Comparison of ENCODE assay signal across 8 cellular contexts in genomic region chr10:91389636-91390512, GRCh38. TPM values are rescaled to one million over a fixed set of nuclear protein-coding genes. Genes with fewer than 3 reads are reported as not detected.
DNase-seq lines count a peak whose midpoint lies in the region; ATAC-seq lines count a peak whose summit lies in the region.

No MANE protein-coding gene starts in this region.

- no peak overlapping the region for H3K9ac ChIP-seq in adipocyte (ENCODE audit: low read length)

- H3K4me3 ChIP-seq in adipocyte (ENCODE audit: low read length) = no peak overlapping the region

- intact Hi-C loops in left ventricle myocardium superior (cut with micrococcal nuclease) = no loop called here

- H3K27me3 ChIP-seq in adipocyte (replicated peaks; ENCODE audit: control insufficient read depth, insufficient read depth, low read length) = no peaks in the 10 kb centered on the region

- H3K4me1 ChIP-seq in adipocyte (ENCODE audit: control insufficient read depth, insufficient read depth, low read length) = no peaks in the 10 kb centered on the region

- ATAC-seq in GM18873 (IDR thresholded peaks at IDR 0.05; ENCODE audit: low FRiP score, unreplicated experiment) (peak; percentile 63), HG03064 (IDR thresholded peaks at IDR 0.05; ENCODE audit: low read depth, unreplicated experiment) (peak; percentile 98), left ventricle myocardium superior (peak; percentile 78)

- no peaks in the 10 kb centered on the region for H3K36me3 ChIP-seq in adipocyte (ENCODE audit: control insufficient read depth, insufficient read depth, low read length, severe bottlenecking)

- H3K9me3 ChIP-seq in adipocyte (ENCODE audit: control insufficient read depth, low read length) = no peaks in the 10 kb centered on the region

- DNase-seq in COR-L47 (lab: John Stamatoyannopoulos, UW) (peak; percentile 29), NCI-H2171 (lab: John Stamatoyannopoulos, UW) (peak; percentile 52), adipocyte (ENCODE audit: low read depth) (peak; percentile 93), left ventricle myocardium superior (no peak), smooth muscle cell of the brain vasculature (ENCODE audit: low read depth, low spot score) (peak; percentile 39)
- no peak for DNase-seq in activated CD4-positive, alpha-beta T cell treated with anti-CD3 and anti-CD28 coated beads for 1 hour

RNA-seq across cellular contexts. Expression of gene HECTD2, which starts 20.3 kb away (rescaled TPM):
- 3.0 TPM for total RNA-seq in left ventricle myocardium superior

Comparison
In these comparisons a context has a peak if more than half of its experiments do, and no peak if none do; other contexts are left out.
1. DNase-seq: peak in COR-L47 (single experiment), NCI-H2171 (single experiment), adipocyte (single experiment) and smooth muscle cell of the brain vasculature (single experiment); none in left ventricle myocardium superior (single experiment) and activated CD4-positive, alpha-beta T cell treated with anti-CD3 and anti-CD28 coated beads for 1 hour (single experiment).
2. Peak in every context shown above with its lines, with median percentiles within 50 percentile points of each other: ATAC-seq.